ENCODE assay signal across 27 cellular contexts in the genomic region with DNA sequence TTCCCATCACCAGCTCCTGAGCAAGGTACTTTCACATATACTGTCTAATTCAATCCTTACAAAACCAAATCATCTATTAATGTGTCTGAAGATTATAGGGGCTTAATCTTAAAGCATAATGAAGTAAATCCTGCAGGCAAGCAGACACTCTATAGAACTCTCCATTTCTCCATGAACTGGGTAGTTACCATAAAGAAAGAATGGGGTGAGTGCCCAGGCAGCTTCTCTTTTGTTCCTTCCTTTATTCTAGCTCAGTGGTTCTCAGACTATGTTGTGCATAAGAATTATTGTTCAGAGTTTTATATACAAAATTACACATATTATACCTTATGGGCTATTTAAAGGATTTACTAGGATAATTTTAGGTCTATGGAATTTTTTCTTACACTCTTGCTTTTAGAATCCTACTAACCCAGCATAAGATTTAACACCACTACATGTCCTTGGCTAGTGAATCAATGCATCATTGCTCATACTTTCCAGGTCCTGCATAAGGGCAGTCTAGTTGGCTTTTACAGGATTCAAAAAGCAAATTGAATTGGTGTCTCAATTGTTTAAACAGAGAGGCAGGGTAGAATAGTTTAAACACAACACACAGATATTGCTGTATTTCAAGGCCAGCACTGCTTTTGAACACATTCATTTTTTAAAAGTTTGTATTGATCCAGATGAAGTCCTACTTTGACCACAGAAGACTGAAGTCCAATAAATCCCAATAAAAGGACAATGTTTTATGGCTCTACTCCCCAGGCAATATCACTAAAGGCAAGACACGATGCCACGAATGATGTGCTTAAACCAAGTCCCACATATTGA. TPM values are rescaled to one million over a fixed set of nuclear protein-coding genes. Genes with fewer than 3 reads are reported as not detected.
"Had no signal": no experiment of that assay in that cellular context is flagged by ENCODE, and none has a peak within 500 bp of the region (broad histone marks: within the 10 kb centered on the region; RNA-seq: fewer than 3 reads in every experiment).

No MANE protein-coding gene starts in this region.

- H3K9me3 ChIP-seq: body of pancreas, stomach, suprapubic skin, tibial nerve had no signal

- H3K4me1 ChIP-seq: body of pancreas, stomach, tibial nerve had no signal

- FAIRE-seq: frontal cortex, small intestine had no signal

- H3K36me3 Mint-ChIP-seq: stimulated activated memory B cell treated with anti-CD40 and anti-IgM and Interleukin-4, amounts not matched to agents 10 μg/mL and 1 μg/mL and 100 μg/mL, for 72 hours had no signal

- H3K4me3 Mint-ChIP-seq: activated CD4-positive, alpha-beta memory T cell treated with anti-CD3 and anti-CD28 coated beads, Interleukin-2, amount 10 ng/mL, durations not matched to agents 7 days and 5 days; activated CD4-positive, alpha-beta T cell treated with anti-CD3 and anti-CD28 coated beads, Interleukin-2, amount 10 ng/mL, durations not matched to agents 24 days and 14 days; activated naive CD8-positive, alpha-beta T cell treated with anti-CD3 and anti-CD28 coated beads, Interleukin-2, amount 50 U/mL, for 24 hours; activated T-helper 1 cell treated with anti-CD3 and anti-CD28 coated beads, Interleukin-12 subunit alpha, Interleukin-12 subunit beta, Interleukin-2, Interleukin-4 antibody, amounts not matched to agents 30 ng/mL and 10 ng/mL and 1 ng/mL, durations not matched to agents 14 hours and 24 hours and 36 hours; nephron progenitor cell; stimulated activated memory B cell treated with anti-CD40 and anti-IgM and Interleukin-4, amounts not matched to agents 10 μg/mL and 1 μg/mL and 100 μg/mL, for 72 hours; T-helper 1 cell treated with Interleukin-12 subunit alpha and Interleukin-12 subunit beta and Interleukin-4 antibody, amounts not matched to agents 30 μg/mL and 1 μg/mL, for 36 hours had no signal

- H3K27ac ChIP-seq: body of pancreas, stomach, suprapubic skin, tibial nerve had no signal

- H3K4me1 Mint-ChIP-seq: activated CD4-positive, alpha-beta memory T cell treated with anti-CD3 and anti-CD28 coated beads, Interleukin-2, amount 10 ng/mL, durations not matched to agents 7 days and 5 days; activated CD4-positive, alpha-beta T cell treated with anti-CD3 and anti-CD28 coated beads, Interleukin-2, amount 10 ng/mL, durations not matched to agents 24 days and 14 days; activated naive CD8-positive, alpha-beta T cell treated with anti-CD3 and anti-CD28 coated beads, Interleukin-2, amount 50 U/mL, for 24 hours; nephron progenitor cell had no signal

- H3K27me3 ChIP-seq: body of pancreas, stomach, tibial nerve had no signal

- H3K4me3 ChIP-seq: body of pancreas, stomach, suprapubic skin, tibial nerve had no signal

- H3K9me3 Mint-ChIP-seq: activated CD4-positive, alpha-beta memory T cell treated with anti-CD3 and anti-CD28 coated beads, Interleukin-2, amount 10 ng/mL, durations not matched to agents 7 days and 5 days; activated CD4-positive, alpha-beta T cell treated with anti-CD3 and anti-CD28 coated beads, Interleukin-2, amount 10 ng/mL, durations not matched to agents 24 days and 14 days; activated naive CD8-positive, alpha-beta T cell treated with anti-CD3 and anti-CD28 coated beads, Interleukin-2, amount 50 U/mL, for 24 hours; activated T-helper 1 cell treated with anti-CD3 and anti-CD28 coated beads, Interleukin-12 subunit alpha, Interleukin-12 subunit beta, Interleukin-2, Interleukin-4 antibody, amounts not matched to agents 30 ng/mL and 10 ng/mL and 1 ng/mL, durations not matched to agents 14 hours and 24 hours and 36 hours; nephron progenitor cell; stimulated activated memory B cell treated with anti-CD40 and anti-IgM and Interleukin-4, amounts not matched to agents 10 μg/mL and 1 μg/mL and 100 μg/mL, for 72 hours; T-helper 1 cell treated with Interleukin-12 subunit alpha and Interleukin-12 subunit beta and Interleukin-4 antibody, amounts not matched to agents 30 μg/mL and 1 μg/mL, for 36 hours had no signal

- H3K36me3 ChIP-seq: stomach, suprapubic skin had no signal

- ATAC-seq: activated CD4-positive, CD25-positive, alpha-beta regulatory T cell treated with anti-CD3 and anti-CD28 coated beads, Interleukin-2, amount 50 U/mL, for 24 hours; activated naive CD8-positive, alpha-beta T cell treated with anti-CD3 and anti-CD28 coated beads, Interleukin-2, amount 50 U/mL, for 24 hours; body of pancreas; esophagus mucosa; sciatic nerve; stimulated activated memory B cell treated with anti-CD40 and anti-IgM and Interleukin-4, amounts not matched to agents 10 μg/mL and 1 μg/mL and 100 μg/mL, for 72 hours had no signal

- H3K27ac Mint-ChIP-seq: activated CD4-positive, alpha-beta memory T cell treated with anti-CD3 and anti-CD28 coated beads, Interleukin-2, amount 10 ng/mL, durations not matched to agents 7 days and 5 days; activated CD4-positive, alpha-beta T cell treated with anti-CD3 and anti-CD28 coated beads, Interleukin-2, amount 10 ng/mL, durations not matched to agents 24 days and 14 days; activated naive CD8-positive, alpha-beta T cell treated with anti-CD3 and anti-CD28 coated beads, Interleukin-2, amount 50 U/mL, for 24 hours; activated T-helper 1 cell treated with anti-CD3 and anti-CD28 coated beads, Interleukin-12 subunit alpha, Interleukin-12 subunit beta, Interleukin-2, Interleukin-4 antibody, amounts not matched to agents 30 ng/mL and 10 ng/mL and 1 ng/mL, durations not matched to agents 14 hours and 24 hours and 36 hours; nephron progenitor cell; stimulated activated memory B cell treated with anti-CD40 and anti-IgM and Interleukin-4, amounts not matched to agents 10 μg/mL and 1 μg/mL and 100 μg/mL, for 72 hours; T-helper 1 cell treated with Interleukin-12 subunit alpha and Interleukin-12 subunit beta and Interleukin-4 antibody, amounts not matched to agents 30 μg/mL and 1 μg/mL, for 36 hours had no signal

- DNase-seq: activated CD4-positive, alpha-beta memory T cell treated with anti-CD3 and anti-CD28 coated beads, Interleukin-2, amount 10 ng/mL, durations not matched to agents 7 days and 5 days; activated CD4-positive, alpha-beta T cell treated with anti-CD3 and anti-CD28 coated beads, Interleukin-2, amount 10 ng/mL, durations not matched to agents 24 days and 14 days; activated gamma-delta T cell; activated naive CD4-positive, alpha-beta T cell treated with anti-CD3 and anti-CD28 coated beads, Interleukin-2, amount 50 U/mL, for 16 hours; activated naive CD8-positive, alpha-beta T cell treated with anti-CD3 and anti-CD28 coated beads, Interleukin-2, amount 50 U/mL, for 24 hours; anterior cingulate cortex; body of pancreas; central memory CD4-positive, alpha-beta T cell; effector CD8-positive, alpha-beta T cell; glutamatergic neuron; hippocampal formation; mesenchymal stem cell; nephron progenitor cell; nucleus accumbens; small intestine; stimulated activated CD4-positive, alpha-beta T cell treated with anti-CD3 and anti-CD28 coated beads, Interleukin-15, amount 100 ng/mL, for 24 hours; stomach; T1000 had no signal

RNA-seq across cellular contexts. Expression of a gene that starts 12.9 kb away (rescaled TPM):
- total RNA-seq: activated CD4-positive, alpha-beta T cell treated with anti-CD3 and anti-CD28 coated beads, Interleukin-2, amount 10 ng/mL, durations not matched to agents 24 days and 14 days; activated T-helper 1 cell treated with anti-CD3 and anti-CD28 coated beads, Interleukin-12 subunit alpha, Interleukin-12 subunit beta, Interleukin-2, Interleukin-4 antibody, amounts not matched to agents 30 ng/mL and 10 ng/mL and 1 ng/mL, durations not matched to agents 14 hours and 24 hours and 36 hours had no signal
